ENCODE assay signal across 19 cellular contexts in the genomic region with DNA sequence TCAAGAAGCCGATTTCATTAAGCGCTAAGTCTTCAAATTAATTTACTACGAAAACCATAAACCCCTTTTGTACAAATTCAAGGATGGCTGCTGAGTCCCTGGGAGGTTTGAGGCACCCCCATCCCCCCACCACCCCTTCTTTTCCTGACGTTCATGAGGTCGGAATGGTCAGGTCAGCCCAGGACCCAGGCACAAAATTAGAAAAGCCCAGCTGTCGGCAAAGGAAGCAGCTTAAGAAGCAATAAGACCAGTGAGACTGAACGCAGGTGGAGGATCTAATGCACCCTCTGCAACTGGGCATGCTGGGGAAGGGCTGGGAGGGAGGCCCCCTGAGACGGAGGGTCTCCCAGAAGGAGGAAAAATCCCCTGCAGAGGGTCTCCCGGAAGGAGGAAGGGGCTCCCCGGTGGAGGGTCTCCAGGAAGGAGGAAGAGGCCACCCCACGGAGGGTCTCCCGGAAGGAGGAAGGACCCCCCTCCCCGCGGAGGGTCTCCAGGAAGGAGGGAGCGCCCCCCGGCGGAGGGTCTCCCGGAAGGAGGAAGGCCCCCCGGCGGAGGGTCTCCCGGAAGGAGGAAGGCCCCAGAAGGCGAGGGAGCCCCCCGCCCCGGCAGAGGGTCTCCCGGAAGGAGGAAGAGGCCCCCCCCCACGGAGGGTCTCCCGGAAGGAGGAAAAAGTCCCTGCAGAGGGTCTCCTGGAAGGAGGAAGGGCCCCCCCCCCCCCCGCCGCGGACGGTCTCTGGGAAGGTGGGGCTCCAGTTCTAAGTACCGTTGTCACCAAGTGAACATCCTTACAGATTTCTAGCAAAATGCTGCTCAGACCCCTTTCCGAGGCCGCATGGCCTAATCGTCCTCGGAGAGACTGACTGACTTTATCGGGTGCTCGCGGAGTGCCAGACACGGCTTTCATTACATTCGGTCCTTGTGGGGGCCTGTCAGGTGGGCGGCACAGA.
"Had no signal": no experiment of that assay in that cellular context is flagged by ENCODE, and none has a peak within 500 bp of the region (broad histone marks: within the 10 kb centered on the region; RNA-seq: fewer than 3 reads in every experiment).

No MANE protein-coding gene starts in this region.

- H3K36me3 ChIP-seq: ascending aorta, esophagus muscularis mucosa, heart right ventricle, thoracic aorta had no signal

- DNase-seq: activated B cell treated with CpG ODN at 0.5 μM for 24 hours; activated CD4-positive, alpha-beta memory T cell treated with anti-CD3 and anti-CD28 coated beads for 36 hours; activated CD4-positive, alpha-beta T cell treated with anti-CD3 and anti-CD28 coated beads for 4 hours; activated naive CD8-positive, alpha-beta T cell treated with anti-CD3 and anti-CD28 coated beads, Interleukin-2, amount 50 U/mL, for 24 hours; activated T-cell treated with anti-CD3 and anti-CD28 coated beads for 4 hours; effector CD8-positive, alpha-beta T cell; heart right ventricle; immature natural killer cell; nephron progenitor cell; stimulated activated CD4-positive, alpha-beta T cell treated with anti-CD3 and anti-CD28 coated beads, Interleukin-15, amount 100 ng/mL, for 24 hours; stimulated activated CD4-positive, alpha-beta T cell treated with anti-CD3 and anti-CD28 coated beads, Interleukin-2, amount 100 ng/mL, for 48 hours; stimulated activated naive CD8-positive, alpha-beta T cell treated with anti-CD3 and anti-CD28 coated beads, Interleukin-15, amount 100 ng/mL, for 72 hours; T-cell had no signal

- H3K4me1 ChIP-seq: ascending aorta, esophagus muscularis mucosa, heart right ventricle had no signal

- H3K4me3 ChIP-seq: ascending aorta, esophagus muscularis mucosa, heart right ventricle, lung, skin epidermis, thoracic aorta had no signal

- FAIRE-seq: urothelium cell line had no signal

- H3K27me3 ChIP-seq: ascending aorta had no signal

- H3K27ac ChIP-seq: ascending aorta, esophagus muscularis mucosa, heart right ventricle, thoracic aorta had no signal
